Comparison of ENCODE assay signal across 1 cellular context in genomic region chr19:46925548-46925950, GRCh38.
TF ChIP-seq lines count a peak whose summit lies in the region.

No MANE protein-coding gene starts in this region.

TF ChIP-seq in SK-N-SH, 30 proteins besides CTCF, POLR2A, EP300 and RAD21 (continued from another document):
- TF ChIP-seq ZBTB33 (IDR thresholded peaks at IDR 0.05; ENCODE audit: borderline replicate concordance, low read depth) (no peak), USF1 (IDR thresholded peaks at IDR 0.05; ENCODE audit: borderline replicate concordance, low read depth) (no peak), YY1 (IDR thresholded peaks at IDR 0.05; ENCODE audit: low read depth) (no peak), TEAD4 (IDR thresholded peaks at IDR 0.05; ENCODE audit: borderline replicate concordance, insufficient read depth) (no peak)
TF ChIP-seq in SK-N-SH: peak in this region for 0.
